22 cellular contexts compared by ENCODE assay signal in the genomic region with DNA sequence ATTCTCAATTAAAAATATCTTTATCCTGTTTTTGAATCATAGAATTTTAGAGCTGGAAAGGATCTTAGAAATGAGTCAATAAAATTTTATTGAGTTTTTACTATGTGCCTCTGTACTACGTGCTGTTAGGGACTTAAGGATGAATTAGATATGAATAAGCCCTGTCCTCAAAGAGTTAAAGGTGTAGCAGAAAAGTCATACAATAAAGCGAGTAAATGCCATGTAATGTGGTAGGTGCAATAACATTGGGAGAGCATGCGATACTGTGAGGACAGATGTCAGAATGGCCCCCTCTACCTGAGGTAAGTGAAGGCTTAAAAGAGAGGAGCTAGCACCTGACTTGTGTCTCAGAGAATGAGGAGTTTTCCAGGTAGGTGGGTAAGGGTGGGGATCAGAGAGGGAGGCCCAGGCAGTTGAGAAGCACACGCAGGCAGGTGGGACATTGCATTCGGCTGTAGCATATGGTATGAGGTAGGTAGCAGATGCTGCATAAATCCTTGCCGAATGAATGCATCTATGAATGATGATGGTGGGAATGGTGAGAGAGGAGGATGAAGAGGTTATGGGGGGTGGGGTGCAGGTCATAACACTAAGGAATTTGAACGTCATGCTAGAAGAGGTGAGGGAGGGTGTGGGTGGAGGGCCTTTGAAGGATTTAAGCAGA. TPM values are rescaled to one million over a fixed set of nuclear protein-coding genes. Genes with fewer than 3 reads are reported as not detected.
DNase-seq lines count a peak whose midpoint lies in the region; ATAC-seq, FAIRE-seq and TF ChIP-seq lines count a peak whose summit lies in the region.
"Had no signal": no experiment of that assay in that cellular context is flagged by ENCODE, and none has a peak within 500 bp of the region (broad histone marks: within the 10 kb centered on the region; RNA-seq: fewer than 3 reads in every experiment).

No MANE protein-coding gene starts in this region.

- H3K36me3 Mint-ChIP-seq in activated naive CD8-positive, alpha-beta T cell treated with anti-CD3 and anti-CD28 coated beads, Interleukin-2, amount 50 U/mL, for 24 hours (ENCODE audit: low read depth): no peaks in the 10 kb centered on the region

- H3K27me3 Mint-ChIP-seq in activated naive CD8-positive, alpha-beta T cell treated with anti-CD3 and anti-CD28 coated beads, Interleukin-2, amount 50 U/mL, for 24 hours: peaks cover 7% of the 10 kb centered on the region

- FAIRE-seq in endometrium (lab: Jason Lieb, UNC): peak; percentile 12

- peak overlapping the region; percentile 66; the same call in 1 of the 2 replicates for H2AFZ ChIP-seq in PC-3 (ENCODE audit: low read length)

- peaks cover 7% of the 10 kb centered on the region; the same call in 1 of the 2 replicates for H3K4me1 ChIP-seq in PC-3 (ENCODE audit: insufficient read depth, low read length)
- H3K4me1 ChIP-seq in transverse colon: peaks cover 6 to 14% (median 13%) of the 10 kb centered on the region in 4 donors
- H3K4me1 ChIP-seq: pancreas, testis had no signal

- H3K9me3 ChIP-seq in PC-3 (ENCODE audit: low read length) (no peaks in the 10 kb centered on the region), transverse colon (no peaks in the 10 kb centered on the region)
- H3K9me3 ChIP-seq: body of pancreas, esophagus muscularis mucosa, lower lobe of right lung, pancreas, right atrium auricular region, spleen, testis had no signal

- no peak overlapping the region for H3K4me3 Mint-ChIP-seq in activated naive CD8-positive, alpha-beta T cell treated with anti-CD3 and anti-CD28 coated beads, Interleukin-2, amount 50 U/mL, for 24 hours
- H3K4me3 Mint-ChIP-seq: activated CD4-positive, alpha-beta memory T cell treated with anti-CD3 and anti-CD28 coated beads, Interleukin-2, amount 10 ng/mL, durations not matched to agents 7 days and 5 days; CD4-positive, alpha-beta T cell; central memory CD8-positive, alpha-beta T cell had no signal

- H3K36me3 ChIP-seq in PC-3 (ENCODE audit: low read depth, low read length): no peaks in the 10 kb centered on the region
- H3K36me3 ChIP-seq in transverse colon: no peaks in the 10 kb centered on the region
- H3K36me3 ChIP-seq: esophagus muscularis mucosa, lower lobe of right lung, pancreas, right atrium auricular region, spleen had no signal

- H3K9me2 ChIP-seq in PC-3 (replicated peaks; ENCODE audit: low read length): no peaks in the 10 kb centered on the region

- no TSS peak for BruUV-seq in PC-3 (replicated peaks; lab: Mats Ljungman, UMichigan)

- H3K9me3 Mint-ChIP-seq in activated naive CD8-positive, alpha-beta T cell treated with anti-CD3 and anti-CD28 coated beads, Interleukin-2, amount 50 U/mL, for 24 hours: no peaks in the 10 kb centered on the region
- H3K9me3 Mint-ChIP-seq: activated CD4-positive, alpha-beta memory T cell treated with anti-CD3 and anti-CD28 coated beads, Interleukin-2, amount 10 ng/mL, durations not matched to agents 7 days and 5 days; CD4-positive, alpha-beta T cell; central memory CD8-positive, alpha-beta T cell; nephron; stimulated activated naive CD8-positive, alpha-beta T cell treated with anti-CD3 and anti-CD28 coated beads, Interleukin-15, Interleukin-2, amounts not matched to agents 100 ng/mL and 50 ng/mL, for 24 hours; T-helper 1 cell treated with Interleukin-12 subunit alpha and Interleukin-12 subunit beta and Interleukin-4 antibody, amounts not matched to agents 30 μg/mL and 1 μg/mL, for 36 hours had no signal

- DNase-seq in NCI-H82 (lab: John Stamatoyannopoulos, UW) (peak; percentile 38), NCI-H82 treated with DMSO at 0.1 percent for 48 hours (lab: John Stamatoyannopoulos, UW; ENCODE audit: unreplicated experiment) (no peak), PC-3 (no peak), transverse colon (no peak), hypothalamus (lab: John Stamatoyannopoulos, UW) (no peak)
- DNase-seq in activated naive CD8-positive, alpha-beta T cell treated with anti-CD3 and anti-CD28 coated beads, Interleukin-2, amount 50 U/mL, for 24 hours: no peak

- in situ Hi-C loops in transverse colon (cut with MboI; ENCODE audit: low pct_ligation_motif_present in 1 of 4, low pct_unique_long_range_greater_than_20kb in 1 of 4, low sequenced_read_pairs in 3 of 4): loop anchor here (5.0 to 10.0 kb wide), 3 partner anchors 71 to 79 kb away; no protein-coding TSS in a partner anchor

- H3K4me1 Mint-ChIP-seq in activated naive CD8-positive, alpha-beta T cell treated with anti-CD3 and anti-CD28 coated beads, Interleukin-2, amount 50 U/mL, for 24 hours: peaks cover 11% of the 10 kb centered on the region

- CTCF ChIA-PET in PC-3 (lab: Charles Lee): interaction anchor here (0.8 kb wide), 1 partner anchor 9 kb away, joined by 5 read pairs; no protein-coding TSS in a partner anchor

- no peaks in the 10 kb centered on the region for H3F3A ChIP-seq in PC-3 (ENCODE audit: low read length, unreplicated experiment)

- H3K27ac Mint-ChIP-seq in activated naive CD8-positive, alpha-beta T cell treated with anti-CD3 and anti-CD28 coated beads, Interleukin-2, amount 50 U/mL, for 24 hours: no peak overlapping the region
- H3K27ac Mint-ChIP-seq: activated CD4-positive, alpha-beta memory T cell treated with anti-CD3 and anti-CD28 coated beads, Interleukin-2, amount 10 ng/mL, durations not matched to agents 7 days and 5 days; CD4-positive, alpha-beta T cell had no signal

- intact Hi-C loops in PC-3 (cut with micrococcal nuclease): loop anchor here (1.0 to 2.0 kb wide), 4 partner anchors 41 to 103 kb away; no protein-coding TSS in a partner anchor
- intact Hi-C loops in transverse colon (cut with DNase I; ENCODE audit: low total_unique reads): loop anchor here (1.0 to 2.0 kb wide), 2 partner anchors 73 to 124 kb away; a partner anchor contains a TSS

- POLR2A ChIA-PET in PC-3 (lab: Charles Lee; ENCODE audit: unreplicated experiment): no interaction called here

- peak overlapping the region; percentile 54; the same call in 1 of the 2 replicates for H3K4me2 ChIP-seq in PC-3 (ENCODE audit: low read length)

- no peak for TF ChIP-seq EP300 in transverse colon (IDR thresholded peaks at IDR 0.05; ENCODE audit: low read depth)

- H4K20me1 ChIP-seq in PC-3 (ENCODE audit: low read length): no peaks in the 10 kb centered on the region

- ATAC-seq in PC-3 (peak; percentile 31), HG03354 (IDR thresholded peaks at IDR 0.05; ENCODE audit: poor library complexity, severe bottlenecking, unreplicated experiment) (no peak)
- no peak for ATAC-seq in activated naive CD8-positive, alpha-beta T cell treated with anti-CD3 and anti-CD28 coated beads, Interleukin-2, amount 50 U/mL, for 24 hours

- no peak overlapping the region for H3K27ac ChIP-seq in PC-3 (ENCODE audit: low read length)
- peak overlapping the region in 3 of 4 donors; percentile 24 to 40 (median 35) for H3K27ac ChIP-seq in transverse colon
- H3K27ac ChIP-seq: HL-60, lower lobe of right lung, pancreas, right atrium auricular region, testis had no signal

- TF ChIP-seq POLR2A in transverse colon (IDR thresholded peaks at IDR 0.05): no peak

- WGBS in transverse colon (ENCODE audit: low coverage in 1 of 2), 2 donors: 43 to 45% methylated on average over 6 to 7 of the region's 7 CpGs

- H3K4me3 ChIP-seq in PC-3 (ENCODE audit: low read length): no peak overlapping the region
- H3K4me3 ChIP-seq in transverse colon: no peak overlapping the region
- H3K4me3 ChIP-seq: body of pancreas, lower lobe of right lung, pancreas, testis had no signal

- H3K27me3 ChIP-seq in PC-3 (ENCODE audit: low read length) (no peaks in the 10 kb centered on the region), transverse colon (no peaks in the 10 kb centered on the region)
- H3K27me3 ChIP-seq: body of pancreas, pancreas, right atrium auricular region, testis had no signal

- H3K79me2 ChIP-seq in PC-3 (ENCODE audit: low read length): no peaks in the 10 kb centered on the region

- H3K9ac ChIP-seq in PC-3 (ENCODE audit: low read length): no peak overlapping the region

- no peak for TF ChIP-seq CTCF in PC-3 (conservative IDR thresholded peaks at IDR 0.05; ENCODE audit: low read depth, low read length)
- no peak for TF ChIP-seq CTCF in transverse colon (IDR thresholded peaks at IDR 0.05)

RNA-seq across cellular contexts. Expression of a gene that starts 35.4 kb away (rescaled TPM):
- total RNA-seq in PC-3 (2014; rRNA removed): 14.7 and 19.4 TPM in 2 replicates
- 10 to 100 TPM in 3 of 4 donors, under 1 TPM in 1; 0.80 to 41.8 (median 24.5) TPM for total RNA-seq in transverse colon

RNA-seq across cellular contexts. Expression of a gene that starts 59.4 kb away (rescaled TPM):
- total RNA-seq in PC-3 (2014; rRNA removed) (37.4 and 39.4 TPM in 2 replicates), transverse colon (100 to 1,000 TPM; 174 to 268 (median 231) TPM)
